ENCODE assay signal across 9 cellular contexts in genomic region chr5:76084496-76085285, GRCh38. TPM values are rescaled to one million over a fixed set of nuclear protein-coding genes. Genes with fewer than 3 reads are reported as not detected.
DNase-seq lines count a peak whose midpoint lies in the region; ATAC-seq and TF ChIP-seq lines count a peak whose summit lies in the region.
"Had no signal": no experiment of that assay in that cellular context is flagged by ENCODE, and none has a peak within 500 bp of the region (broad histone marks: within the 10 kb centered on the region; RNA-seq: fewer than 3 reads in every experiment).

No MANE protein-coding gene starts in this region.

- ATAC-seq in stimulated activated naive CD8-positive, alpha-beta T cell treated with anti-CD3 and anti-CD28 coated beads, Interleukin-15, amount 100 ng/mL, for 72 hours: peak; percentile 44
- no peak for ATAC-seq in HG03045 (IDR thresholded peaks at IDR 0.05; ENCODE audit: unreplicated experiment)

- H3K27me3 Mint-ChIP-seq in activated CD4-positive, alpha-beta T cell treated with anti-CD3 and anti-CD28 coated beads, Interleukin-2, amount 10 ng/mL, durations not matched to agents 24 days and 14 days: peaks cover 77% of the 10 kb centered on the region
- H3K27me3 Mint-ChIP-seq in glutamatergic neuron (ENCODE audit: unreplicated experiment): peaks cover 14% of the 10 kb centered on the region
- H3K27me3 Mint-ChIP-seq in stimulated activated naive CD8-positive, alpha-beta T cell treated with anti-CD3 and anti-CD28 coated beads, Interleukin-15, amount 100 ng/mL, for 72 hours: peaks cover 87% of the 10 kb centered on the region

- H3K4me3 Mint-ChIP-seq in activated CD4-positive, alpha-beta T cell treated with anti-CD3 and anti-CD28 coated beads, Interleukin-2, amount 10 ng/mL, durations not matched to agents 24 days and 14 days: peak overlapping the region; percentile 81
- H3K4me3 Mint-ChIP-seq in glutamatergic neuron (ENCODE audit: unreplicated experiment): peak overlapping the region; percentile 94
- peak overlapping the region; percentile 79 to 86 for H3K4me3 Mint-ChIP-seq in stimulated activated naive CD8-positive, alpha-beta T cell treated with anti-CD3 and anti-CD28 coated beads, Interleukin-15, amount 100 ng/mL, for 72 hours

- H3K9me3 Mint-ChIP-seq in activated CD4-positive, alpha-beta T cell treated with anti-CD3 and anti-CD28 coated beads, Interleukin-2, amount 10 ng/mL, durations not matched to agents 24 days and 14 days: no peaks in the 10 kb centered on the region
- H3K9me3 Mint-ChIP-seq in glutamatergic neuron (ENCODE audit: unreplicated experiment): peaks cover 9% of the 10 kb centered on the region
- H3K9me3 Mint-ChIP-seq in stimulated activated naive CD8-positive, alpha-beta T cell treated with anti-CD3 and anti-CD28 coated beads, Interleukin-15, amount 100 ng/mL, for 72 hours: no peaks in the 10 kb centered on the region

- H3K36me3 Mint-ChIP-seq in activated CD4-positive, alpha-beta T cell treated with anti-CD3 and anti-CD28 coated beads, Interleukin-2, amount 10 ng/mL, durations not matched to agents 24 days and 14 days (ENCODE audit: low read depth): peaks cover 3% of the 10 kb centered on the region
- no peaks in the 10 kb centered on the region for H3K36me3 Mint-ChIP-seq in glutamatergic neuron (ENCODE audit: unreplicated experiment)

- DNase-seq in activated effector memory CD4-positive, alpha-beta T cell treated with anti-CD3 and anti-CD28 coated beads, Interleukin-2, amount 50 U/mL, for 16 hours: peak; percentile 59
- DNase-seq in activated effector memory CD4-positive, alpha-beta T cell treated with Interleukin-2 at 50 U/mL for 16 hours: no peak
- no peak for DNase-seq in activated CD4-positive, alpha-beta T cell treated with anti-CD3 and anti-CD28 coated beads, Interleukin-2, amount 10 ng/mL, durations not matched to agents 24 days and 14 days
- DNase-seq in glutamatergic neuron (peak; percentile 73), OCI-M2 (lab: John Stamatoyannopoulos, UW; ENCODE audit: unreplicated experiment) (no peak), mucosa of gallbladder (ENCODE audit: low spot score) (no peak)
- peak in 1 of 2 donors; percentile 19 for DNase-seq in stimulated activated naive CD8-positive, alpha-beta T cell treated with anti-CD3 and anti-CD28 coated beads, Interleukin-15, amount 100 ng/mL, for 72 hours
- DNase-seq: OCI-M1 had no signal

- TF ChIP-seq CTCF in glutamatergic neuron (IDR thresholded peaks at IDR 0.05; ENCODE audit: partially characterized antibody, unreplicated experiment): no peak

- H3K4me1 Mint-ChIP-seq in activated CD4-positive, alpha-beta T cell treated with anti-CD3 and anti-CD28 coated beads, Interleukin-2, amount 10 ng/mL, durations not matched to agents 24 days and 14 days: peaks cover 16% of the 10 kb centered on the region
- peaks cover 6% of the 10 kb centered on the region for H3K4me1 Mint-ChIP-seq in glutamatergic neuron (ENCODE audit: low read depth, unreplicated experiment)
- peaks cover 34% of the 10 kb centered on the region for H3K4me1 Mint-ChIP-seq in stimulated activated naive CD8-positive, alpha-beta T cell treated with anti-CD3 and anti-CD28 coated beads, Interleukin-15, amount 100 ng/mL, for 72 hours

- intact Hi-C loops in activated CD4-positive, alpha-beta T cell treated with anti-CD3 and anti-CD28 coated beads, Interleukin-2, amount 10 ng/mL, durations not matched to agents 24 days and 14 days (cut with micrococcal nuclease): no loop called here

- H3K27ac Mint-ChIP-seq in activated CD4-positive, alpha-beta T cell treated with anti-CD3 and anti-CD28 coated beads, Interleukin-2, amount 10 ng/mL, durations not matched to agents 24 days and 14 days: no peak overlapping the region
- peak overlapping the region; percentile 85 for H3K27ac Mint-ChIP-seq in glutamatergic neuron (ENCODE audit: unreplicated experiment)
- H3K27ac Mint-ChIP-seq in stimulated activated naive CD8-positive, alpha-beta T cell treated with anti-CD3 and anti-CD28 coated beads, Interleukin-15, amount 100 ng/mL, for 72 hours: no peak overlapping the region

RNA-seq across cellular contexts. Expression of gene SV2C, which starts 1.5 kb away (rescaled TPM):
- total RNA-seq in activated CD4-positive, alpha-beta T cell treated with anti-CD3 and anti-CD28 coated beads, Interleukin-2, amount 10 ng/mL, durations not matched to agents 24 days and 14 days: not detected in 2 replicates
- total RNA-seq in glutamatergic neuron (ENCODE audit: unreplicated experiment) (17.8 TPM), mucosa of gallbladder (0.20 TPM)

Comparison
In these comparisons a context has a peak if more than half of its experiments do, and no peak if none do; other contexts are left out.
1. DNase-seq: peak in activated effector memory CD4-positive, alpha-beta T cell treated with anti-CD3 and anti-CD28 coated beads, Interleukin-2, amount 50 U/mL, for 16 hours (single experiment) and glutamatergic neuron (single experiment); none in activated effector memory CD4-positive, alpha-beta T cell treated with Interleukin-2 at 50 U/mL for 16 hours (single experiment), activated CD4-positive, alpha-beta T cell treated with anti-CD3 and anti-CD28 coated beads, Interleukin-2, amount 10 ng/mL, durations not matched to agents 24 days and 14 days (single experiment), OCI-M2 (single experiment) and mucosa of gallbladder (single experiment).
2. RNA of gene SV2C, which starts 1.5 kb away (total RNA-seq): 17.8 TPM in glutamatergic neuron (single experiment); 0.20 TPM in mucosa of gallbladder (single experiment) and not detected in activated CD4-positive, alpha-beta T cell treated with anti-CD3 and anti-CD28 coated beads, Interleukin-2, amount 10 ng/mL, durations not matched to agents 24 days and 14 days; every median in the first group is over 10 times any median in the second.
3. Peak in every context shown above with its lines, with median percentiles within 50 percentile points of each other: H3K4me3 Mint-ChIP-seq.